ENCODE assay signal across 13 cellular contexts in the genomic region with DNA sequence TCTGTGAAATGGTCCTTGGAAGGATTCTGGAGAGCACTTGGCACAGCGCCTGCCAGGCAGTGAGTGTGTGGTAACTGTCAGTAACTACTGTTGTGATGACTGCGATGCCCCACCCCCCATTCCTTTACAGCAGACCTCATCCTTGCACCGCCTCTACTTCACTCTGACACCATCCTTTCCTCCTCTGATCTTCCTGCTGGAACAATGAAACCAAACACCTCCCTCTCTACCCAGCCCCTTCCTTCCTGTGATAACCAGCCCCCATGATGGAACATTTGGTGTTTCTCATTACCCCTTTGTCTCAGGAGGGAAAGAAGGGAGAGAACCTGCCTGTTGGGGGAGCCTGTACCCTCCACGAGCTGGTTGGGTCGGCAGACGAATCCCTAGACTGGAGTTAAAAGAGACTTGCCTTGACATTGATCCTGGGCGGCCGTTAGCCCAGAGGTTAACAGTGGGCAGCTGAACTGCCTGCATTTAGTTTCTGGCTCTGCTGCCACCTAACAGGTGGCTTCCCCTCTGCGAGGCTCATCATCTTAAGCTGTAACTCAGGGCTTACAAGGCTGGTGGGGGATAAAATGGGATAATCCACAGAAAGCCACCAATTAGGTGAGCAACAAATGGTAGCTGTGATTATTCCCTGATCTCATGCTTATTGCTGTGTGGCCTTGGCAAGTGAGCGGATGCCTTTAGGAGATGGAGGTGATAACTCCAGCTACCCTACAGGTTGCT. TPM values are rescaled to one million over a fixed set of nuclear protein-coding genes. Genes with fewer than 3 reads are reported as not detected.
DNase-seq lines count a peak whose midpoint lies in the region; ATAC-seq, FAIRE-seq and TF ChIP-seq lines count a peak whose summit lies in the region.
"Had no signal": no experiment of that assay in that cellular context is flagged by ENCODE, and none has a peak within 500 bp of the region (broad histone marks: within the 10 kb centered on the region; RNA-seq: fewer than 3 reads in every experiment).

No MANE protein-coding gene starts in this region.

- no peaks in the 10 kb centered on the region for H3K9me3 ChIP-seq in liver (ENCODE audit: control insufficient read depth in 4 of 4, low read length in 3 of 4)
- no peaks in the 10 kb centered on the region for H3K9me3 ChIP-seq in HepG2 (ENCODE audit: low read length)
- H3K9me3 ChIP-seq in left ventricle myocardium inferior (replicated peaks): no peaks in the 10 kb centered on the region
- H3K9me3 ChIP-seq in upper lobe of right lung: no peaks in the 10 kb centered on the region

- H3K4me1 Mint-ChIP-seq in WTC11 (peaks cover 18% of the 10 kb centered on the region), Calu3 (ENCODE audit: low read depth, unreplicated experiment) (no peaks in the 10 kb centered on the region)
- H3K4me1 Mint-ChIP-seq: immature natural killer cell had no signal

- intact Hi-C loops in HepG2 (cut with micrococcal nuclease; ENCODE audit: unreplicated experiment) (no loop called here), left ventricle myocardium inferior (cut with micrococcal nuclease) (loop anchor here (10.0 kb wide), 1 partner anchor 46 kb away; no protein-coding TSS in a partner anchor), upper lobe of right lung (cut with DNase I) (no loop called here), Calu3 (cut with micrococcal nuclease; ENCODE audit: unreplicated experiment) (no loop called here)

- ATAC-seq in HepG2: no peak
- peak; percentile 87 for ATAC-seq in WTC11
- ATAC-seq in upper lobe of right lung: peak; percentile 45
- ATAC-seq in GM18907 (IDR thresholded peaks at IDR 0.05; ENCODE audit: unreplicated experiment): no peak

- TF ChIP-seq CTCF in liver (IDR thresholded peaks at IDR 0.05; ENCODE audit: low read depth, low read length, missing input control): no peak
- TF ChIP-seq CTCF in HepG2 (CRISPR knock-in tag; IDR thresholded peaks at IDR 0.05): no peak
- no peak for TF ChIP-seq CTCF in WTC11 (IDR thresholded peaks at IDR 0.05)
- no peak for TF ChIP-seq CTCF in left ventricle myocardium inferior (IDR thresholded peaks at IDR 0.05; ENCODE audit: borderline replicate concordance)
- no peak for TF ChIP-seq CTCF in upper lobe of right lung (IDR thresholded peaks at IDR 0.05)
- TF ChIP-seq CTCF in Calu3 (IDR thresholded peaks at IDR 0.05; ENCODE audit: unreplicated experiment): no peak

- H3K4me3 Mint-ChIP-seq in WTC11 (no peak overlapping the region), Calu3 (ENCODE audit: low read depth, unreplicated experiment) (no peak overlapping the region)
- H3K4me3 Mint-ChIP-seq: immature natural killer cell had no signal

- H3K79me2 ChIP-seq in HepG2 (ENCODE audit: insufficient read depth, low read length): no peaks in the 10 kb centered on the region

- no peak overlapping the region for H3K4me2 ChIP-seq in HepG2 (ENCODE audit: low read depth, low read length)

- H3K27me3 Mint-ChIP-seq in WTC11 (ENCODE audit: low read depth): no peaks in the 10 kb centered on the region; the same call in 1 of the 2 replicates
- H3K27me3 Mint-ChIP-seq in Calu3 (ENCODE audit: unreplicated experiment): no peaks in the 10 kb centered on the region

- H3K9ac ChIP-seq in liver (ENCODE audit: low read depth in 1 of 2, low read length in 2 of 2) (no peak overlapping the region), HepG2 (ENCODE audit: insufficient read depth, low read depth, low read length) (no peak overlapping the region)

- no peak overlapping the region; the same call in 1 of the 2 replicates for H3K27ac Mint-ChIP-seq in WTC11
- H3K27ac Mint-ChIP-seq in Calu3 (ENCODE audit: unreplicated experiment): no peak overlapping the region

- 77% methylated on average over 10 of the region's 10 CpGs for WGBS in liver
- 69% methylated on average over 5 of the region's 10 CpGs for WGBS in HepG2 (ENCODE audit: low lambda C conversion rate)

- CTCF ChIA-PET in HepG2 (lab: Yijun Ruan, JAX; ENCODE audit: low intra/inter-chr PET ratio, low total read pairs): no interaction called here
- CTCF ChIA-PET in WTC11 (lab: Charles Lee): interaction anchor here (0.6 to 1.3 kb wide), 9 partner anchors 9 to 308 kb away, joined by 3 to 5 read pairs (median 3); no protein-coding TSS in a partner anchor
- CTCF ChIA-PET in Calu3 (lab: Charles Lee): interaction anchor here (1.3 kb wide), 1 partner anchor 56 kb away, joined by 3 read pairs; no protein-coding TSS in a partner anchor

- TF ChIP-seq EP300 in HepG2 (IDR thresholded peaks at IDR 0.05; ENCODE audit: low read depth in 2 of 2, low read length in 2 of 2): no peak
- TF ChIP-seq EP300 in HepG2 (CRISPR knock-in tag; IDR thresholded peaks at IDR 0.05; ENCODE audit: borderline replicate concordance): no peak

- H3K27me3 ChIP-seq in liver (ENCODE audit: control insufficient read depth in 4 of 4, insufficient read depth in 4 of 4, low read length in 3 of 4): no peaks in the 10 kb centered on the region
- no peaks in the 10 kb centered on the region; a peak in 1 of 5 replicates for H3K27me3 ChIP-seq in HepG2 (ENCODE audit: control insufficient read depth in 1 of 2, insufficient read depth in 2 of 2, low read length in 2 of 2)
- no peaks in the 10 kb centered on the region for H3K27me3 ChIP-seq in left ventricle myocardium inferior (ENCODE audit: low read depth)
- H3K27me3 ChIP-seq in upper lobe of right lung: no peaks in the 10 kb centered on the region

- DNase-seq in HepG2 (ENCODE audit: low spot score) (no peak), WTC11 (ENCODE audit: low spot score) (no peak), left ventricle myocardium inferior (no peak), upper lobe of right lung (no peak), T-helper 2 cell (no peak), Calu3 (no peak)
- DNase-seq: anterior cingulate cortex, immature natural killer cell, NCI-H510A treated with DMSO at 0.1 percent for 48 hours, small intestine had no signal

- no peak overlapping the region for H2AFZ ChIP-seq in HepG2 (ENCODE audit: low read length)

- H3K4me3 ChIP-seq in liver (ENCODE audit: low read depth in 1 of 3, low read length in 3 of 3) (no peak overlapping the region), HepG2 (replicated peaks in 1 of 3; ENCODE audit: insufficient read depth in 1 of 3, low read depth in 2 of 3, low read length in 3 of 3) (no peak overlapping the region), left ventricle myocardium inferior (no peak overlapping the region), upper lobe of right lung (no peak overlapping the region)

- H3K27ac ChIP-seq in liver (ENCODE audit: low read depth in 1 of 2, low read length in 2 of 2) (no peak overlapping the region), HepG2 (ENCODE audit: extremely low read length, insufficient read depth, low read length) (no peak overlapping the region), left ventricle myocardium inferior (replicated peaks) (peak overlapping the region; percentile 32), upper lobe of right lung (no peak overlapping the region)
- H3K27ac ChIP-seq: C4-2B had no signal

- no peak for TF ChIP-seq POLR2A in HepG2 (IDR thresholded peaks at IDR 0.05; ENCODE audit: insufficient read depth in 1 of 2, low read depth in 2 of 2, low read length in 2 of 2)

- POLR2A ChIA-PET in HepG2 (lab: Yijun Ruan, JAX) (no interaction called here), WTC11 (lab: Charles Lee) (no interaction called here)

- H3K4me1 ChIP-seq in liver (ENCODE audit: control insufficient read depth in 4 of 4, insufficient read depth in 4 of 4, low read length in 3 of 4) (no peaks in the 10 kb centered on the region), HepG2 (ENCODE audit: insufficient read depth, low read length) (no peaks in the 10 kb centered on the region), left ventricle myocardium inferior (peaks cover 31% of the 10 kb centered on the region), upper lobe of right lung (peaks cover 5% of the 10 kb centered on the region)

- no TSS peak for BruUV-seq in HepG2 (replicated peaks; lab: Mats Ljungman, UMichigan)
- BruUV-seq in Calu3 (replicated peaks; lab: Mats Ljungman, UMichigan): no TSS peak

- FAIRE-seq in HepG2 (lab: Jason Lieb, UNC): no peak
- FAIRE-seq: small intestine had no signal

- H3K9me3 Mint-ChIP-seq in WTC11: no peaks in the 10 kb centered on the region
- H3K9me3 Mint-ChIP-seq in Calu3 (ENCODE audit: low read depth, unreplicated experiment): no peaks in the 10 kb centered on the region
- H3K9me3 Mint-ChIP-seq: immature natural killer cell had no signal

- H3K36me3 ChIP-seq in liver (ENCODE audit: control insufficient read depth in 4 of 4, insufficient read depth in 3 of 4, low read depth in 1 of 4, low read length in 3 of 4) (no peaks in the 10 kb centered on the region), HepG2 (replicated peaks in 1 of 2; ENCODE audit: control insufficient read depth in 1 of 2, insufficient read depth in 2 of 2, low read length in 2 of 2) (no peaks in the 10 kb centered on the region), left ventricle myocardium inferior (peaks cover 73% of the 10 kb centered on the region), upper lobe of right lung (no peaks in the 10 kb centered on the region)

- no peaks in the 10 kb centered on the region for H4K20me1 ChIP-seq in HepG2 (ENCODE audit: insufficient read depth, low read length)

- H3K36me3 Mint-ChIP-seq in WTC11 (no peaks in the 10 kb centered on the region), Calu3 (ENCODE audit: insufficient read depth, unreplicated experiment) (no peaks in the 10 kb centered on the region)
- H3K36me3 Mint-ChIP-seq: immature natural killer cell had no signal

- TF ChIP-seq RAD21 in liver (IDR thresholded peaks at IDR 0.05): no peak
- no peak for TF ChIP-seq RAD21 in HepG2 (CRISPR knock-in tag; IDR thresholded peaks at IDR 0.05)

- in situ Hi-C loops in HepG2 (cut with HindIII; ENCODE audit: extremely low pct_ligation_motif_present, low pct_unique_long_range_greater_than_20kb): no loop called here

RNA-seq across cellular contexts. Expression of gene GRPEL2, which starts 34.2 kb away (rescaled TPM):
- 1 to 10 TPM; 6.5 to 9.5 TPM for total RNA-seq in liver
- 1 to 10 TPM; 2.5 to 3.0 TPM for polyA plus RNA-seq in liver
- total RNA-seq in HepG2 (2016; rRNA removed; fragmentation: Illumina TruSeq; extraction: Trizol): 16.6 and 28.4 TPM in 2 replicates
- 1.7 and 2.2 TPM in 2 replicates for total RNA-seq in HepG2 (2016; cell fraction: cytosol; rRNA removed; fragmentation: Illumina TruSeq; extraction: Trizol; ENCODE audit: low read depth)
- total RNA-seq in HepG2 (2016; cell fraction: insoluble cytoplasmic fraction; rRNA removed; fragmentation: Illumina TruSeq; extraction: Trizol): 17.2 and 31.8 TPM in 2 replicates
- total RNA-seq in HepG2 (2016; cell fraction: membrane; rRNA removed; fragmentation: Illumina TruSeq; extraction: Trizol): 9.3 and 10.1 TPM in 2 replicates
- total RNA-seq in HepG2 (2016; cell fraction: nucleus; rRNA removed; fragmentation: Illumina TruSeq; extraction: Trizol): 10.1 and 11.9 TPM in 2 replicates
- 9.3 and 13.1 TPM in 2 replicates for polyA plus RNA-seq in HepG2 (2011; rRNA removed)
- 5.4 and 8.7 TPM in 2 replicates for polyA plus RNA-seq in HepG2 (2011; cell fraction: cytosol; rRNA removed)
- 4.4 and 7.1 TPM in 2 replicates for polyA plus RNA-seq in HepG2 (2011; cell fraction: nucleus; rRNA removed)
- 8.8 and 8.9 TPM in 2 replicates for polyA plus RNA-seq in HepG2 (2012)
- 0.66 and 0.72 TPM in 2 replicates for polyA plus RNA-seq in HepG2 (2016; cell fraction: cytosol; fragmentation: Illumina TruSeq; extraction: Trizol; ENCODE audit: low read depth)
- polyA plus RNA-seq in HepG2 (2016; cell fraction: insoluble cytoplasmic fraction; fragmentation: Illumina TruSeq; extraction: Trizol; ENCODE audit: low read depth): 14.1 and 15.7 TPM in 2 replicates
- polyA plus RNA-seq in HepG2 (2016; cell fraction: membrane; fragmentation: Illumina TruSeq; extraction: Trizol; ENCODE audit: low read depth): 3.1 and 3.3 TPM in 2 replicates
- polyA plus RNA-seq in HepG2 (2016; cell fraction: nucleus; fragmentation: Illumina TruSeq; extraction: Trizol; ENCODE audit: insufficient read depth, low read depth): 15.5 and 16.9 TPM in 2 replicates
- polyA minus RNA-seq in HepG2 (2011; rRNA and poly(A)+ RNA removed; ENCODE audit: low replicate concordance): 26.1 and 28.0 TPM in 2 replicates
- polyA minus RNA-seq in HepG2 (2011; cell fraction: cytosol; rRNA and poly(A)+ RNA removed): 20.0 and 22.1 TPM in 2 replicates
- 12.6 and 15.0 TPM in 2 replicates for polyA minus RNA-seq in HepG2 (2011; cell fraction: nucleus; rRNA and poly(A)+ RNA removed)
- 35.3 to 48.6 TPM (median 35.5 TPM) in 3 replicates for total RNA-seq in WTC11 (2021)
- total RNA-seq in left ventricle myocardium inferior: 7.6 TPM
- 23.9 TPM for total RNA-seq in upper lobe of right lung
- total RNA-seq in Calu3 (2022): 28.2 and 31.0 TPM in 2 replicates

RNA-seq across cellular contexts. Expression of gene AFAP1L1, which starts 39.5 kb away (rescaled TPM):
- total RNA-seq in liver (10 to 100 TPM in 1 of 2 donors, 1 to 10 TPM in 1; 5.2 to 11.6 TPM), HepG2 (2016; rRNA removed; fragmentation: Illumina TruSeq; extraction: Trizol) (0.38 and 0.66 TPM in 2 replicates), WTC11 (2021) (5.7 to 8.4 TPM (median 6.9 TPM) in 3 replicates), left ventricle myocardium inferior (40.6 TPM), upper lobe of right lung (32.7 TPM), Calu3 (2022) (7.8 and 10.3 TPM in 2 replicates)
- polyA plus RNA-seq in liver (1 to 10 TPM; 2.1 to 2.8 TPM), HepG2 (2011; rRNA removed) (0.67 and 1.0 TPM in 2 replicates)
- total RNA-seq in HepG2 (2016; cell fraction: cytosol; rRNA removed; fragmentation: Illumina TruSeq; extraction: Trizol; ENCODE audit: low read depth): not detected in 2 replicates
- total RNA-seq in HepG2 (2016; cell fraction: insoluble cytoplasmic fraction; rRNA removed; fragmentation: Illumina TruSeq; extraction: Trizol): 0.41 and 0.86 TPM in 2 replicates
- total RNA-seq in HepG2 (2016; cell fraction: membrane; rRNA removed; fragmentation: Illumina TruSeq; extraction: Trizol): 0.22 and 0.34 TPM in 2 replicates
- total RNA-seq in HepG2 (2016; cell fraction: nucleus; rRNA removed; fragmentation: Illumina TruSeq; extraction: Trizol): 0.25 and 0.40 TPM in 2 replicates
- 0.63 and 0.81 TPM in 2 replicates for polyA plus RNA-seq in HepG2 (2011; cell fraction: cytosol; rRNA removed)
- 0.59 and 0.85 TPM in 2 replicates for polyA plus RNA-seq in HepG2 (2011; cell fraction: nucleus; rRNA removed)
- 1.0 and 1.6 TPM in 2 replicates for polyA plus RNA-seq in HepG2 (2012)
- polyA plus RNA-seq in HepG2 (2016; cell fraction: cytosol; fragmentation: Illumina TruSeq; extraction: Trizol; ENCODE audit: low read depth): 0.14 and 0.25 TPM in 2 replicates
- 0.37 and 0.84 TPM in 2 replicates for polyA plus RNA-seq in HepG2 (2016; cell fraction: insoluble cytoplasmic fraction; fragmentation: Illumina TruSeq; extraction: Trizol; ENCODE audit: low read depth)
- polyA plus RNA-seq in HepG2 (2016; cell fraction: membrane; fragmentation: Illumina TruSeq; extraction: Trizol; ENCODE audit: low read depth): 0.24 and 0.26 TPM in 2 replicates
- polyA plus RNA-seq in HepG2 (2016; cell fraction: nucleus; fragmentation: Illumina TruSeq; extraction: Trizol; ENCODE audit: insufficient read depth, low read depth): 0.23 and 0.61 TPM in 2 replicates
- polyA minus RNA-seq in HepG2 (2011; rRNA and poly(A)+ RNA removed; ENCODE audit: low replicate concordance): 1.3 and 2.6 TPM in 2 replicates
- 0.18 and 0.49 TPM in 2 replicates for polyA minus RNA-seq in HepG2 (2011; cell fraction: cytosol; rRNA and poly(A)+ RNA removed)
- polyA minus RNA-seq in HepG2 (2011; cell fraction: nucleus; rRNA and poly(A)+ RNA removed): 0.50 and 0.90 TPM in 2 replicates

RNA-seq across cellular contexts. Expression of gene PCYOX1L, which starts 46.7 kb away (rescaled TPM):
- total RNA-seq in liver: 1 to 10 TPM; 1.1 to 4.4 TPM
- polyA plus RNA-seq in liver: 1 to 10 TPM in 1 of 2 donors, under 1 TPM in 1; 0.47 to 1.2 TPM
- total RNA-seq in HepG2 (2016; rRNA removed; fragmentation: Illumina TruSeq; extraction: Trizol): 0.24 and 1.00 TPM in 2 replicates
- total RNA-seq in HepG2 (2016; cell fraction: cytosol; rRNA removed; fragmentation: Illumina TruSeq; extraction: Trizol; ENCODE audit: low read depth): 0.10 and 0.26 TPM in 2 replicates
- total RNA-seq in HepG2 (2016; cell fraction: insoluble cytoplasmic fraction; rRNA removed; fragmentation: Illumina TruSeq; extraction: Trizol): 0.27 and 0.78 TPM in 2 replicates
- 0.24 and 0.56 TPM in 2 replicates for total RNA-seq in HepG2 (2016; cell fraction: membrane; rRNA removed; fragmentation: Illumina TruSeq; extraction: Trizol)
- total RNA-seq in HepG2 (2016; cell fraction: nucleus; rRNA removed; fragmentation: Illumina TruSeq; extraction: Trizol): 1.0 and 1.1 TPM in 2 replicates
- 3.7 and 5.6 TPM in 2 replicates for polyA plus RNA-seq in HepG2 (2011; rRNA removed)
- polyA plus RNA-seq in HepG2 (2011; cell fraction: cytosol; rRNA removed): 3.7 and 4.7 TPM in 2 replicates
- polyA plus RNA-seq in HepG2 (2011; cell fraction: nucleus; rRNA removed): 5.2 TPM in 2 replicates
- polyA plus RNA-seq in HepG2 (2012): 3.3 and 4.0 TPM in 2 replicates
- polyA plus RNA-seq in HepG2 (2016; cell fraction: cytosol; fragmentation: Illumina TruSeq; extraction: Trizol; ENCODE audit: low read depth): 0.16 TPM in 1 of 2 replicates, not detected in the other
- polyA plus RNA-seq in HepG2 (2016; cell fraction: insoluble cytoplasmic fraction; fragmentation: Illumina TruSeq; extraction: Trizol; ENCODE audit: low read depth): 0.26 and 0.53 TPM in 2 replicates
- 0.11 and 0.14 TPM in 2 replicates for polyA plus RNA-seq in HepG2 (2016; cell fraction: membrane; fragmentation: Illumina TruSeq; extraction: Trizol; ENCODE audit: low read depth)
- polyA plus RNA-seq in HepG2 (2016; cell fraction: nucleus; fragmentation: Illumina TruSeq; extraction: Trizol; ENCODE audit: insufficient read depth, low read depth): 2.1 and 2.8 TPM in 2 replicates
- polyA minus RNA-seq in HepG2 (2011; rRNA and poly(A)+ RNA removed; ENCODE audit: low replicate concordance): 4.6 and 4.7 TPM in 2 replicates
- polyA minus RNA-seq in HepG2 (2011; cell fraction: cytosol; rRNA and poly(A)+ RNA removed): 1.8 and 2.4 TPM in 2 replicates
- 2.3 and 4.6 TPM in 2 replicates for polyA minus RNA-seq in HepG2 (2011; cell fraction: nucleus; rRNA and poly(A)+ RNA removed)
- total RNA-seq in WTC11 (2021): 8.1 to 19.2 TPM (median 17.2 TPM) in 3 replicates
- 3.2 TPM for total RNA-seq in left ventricle myocardium inferior
- 6.6 TPM for total RNA-seq in upper lobe of right lung
- total RNA-seq in Calu3 (2022): 29.2 and 29.9 TPM in 2 replicates

Comparison
In these comparisons a context has a peak if more than half of its experiments do, and no peak if none do; other contexts are left out.
1. ATAC-seq: peak in WTC11 (single experiment) and upper lobe of right lung (single experiment); none in HepG2 (single experiment) and GM18907 (single experiment).